21 cellular contexts compared by ENCODE assay signal in genomic region chr21:38785483-38785882, GRCh38.
"Had no signal": no experiment of that assay in that cellular context is flagged by ENCODE, and none has a peak within 500 bp of the region (broad histone marks: within the 10 kb centered on the region; RNA-seq: fewer than 3 reads in every experiment).

No MANE protein-coding gene starts in this region.

- H3K9me3 ChIP-seq: colonic mucosa, gastrocnemius medialis, pancreas, testis had no signal

- FAIRE-seq: keratinocyte, pancreas had no signal

- DNase-seq: colonic mucosa; effector CD8-positive, alpha-beta T cell; endodermal cell; foreskin fibroblast; gastrocnemius medialis; head of caudate nucleus; left ventricle myocardium superior; lower lobe of right lung; natural killer cell; pancreas; stimulated activated CD4-positive, alpha-beta T cell treated with anti-CD3 and anti-CD28 coated beads, Interleukin-4, amount 100 ng/mL, for 4 hours; stimulated activated naive CD8-positive, alpha-beta T cell treated with anti-CD3 and anti-CD28 coated beads, Interleukin-15, Interleukin-2, amounts not matched to agents 100 U/mL and 50 U/mL, for 24 hours; substantia nigra; testis; tibial artery had no signal

- H3K4me1 ChIP-seq: colonic mucosa, gastrocnemius medialis, lower lobe of right lung, testis, tibial artery had no signal

- H3K4me3 ChIP-seq: colonic mucosa, gastrocnemius medialis, lower lobe of right lung, pancreas, testis, tibial artery had no signal

- H3K36me3 ChIP-seq: colonic mucosa, gastrocnemius medialis, lower lobe of right lung, neutrophil, pancreas, tibial artery had no signal

- H3K27me3 ChIP-seq: colonic mucosa, gastrocnemius medialis, neutrophil, pancreas, testis, tibial artery had no signal

- ATAC-seq: esophagus mucosa; gastrocnemius medialis; left ventricle myocardium superior; lower lobe of right lung; natural killer cell; pancreas; sciatic nerve; stimulated activated memory B cell treated with anti-CD40 and anti-IgM and Interleukin-4, amounts not matched to agents 10 μg/mL and 1 μg/mL and 100 μg/mL, for 72 hours; stimulated activated naive CD8-positive, alpha-beta T cell treated with anti-CD3 and anti-CD28 coated beads, Interleukin-15, Interleukin-2, amounts not matched to agents 100 U/mL and 50 U/mL, for 24 hours had no signal

- H3K27ac ChIP-seq: colonic mucosa, epithelial cell of prostate, gastrocnemius medialis, lower lobe of right lung, neutrophil, testis, tibial artery had no signal
